17 cellular contexts compared by ENCODE assay signal in the genomic region with DNA sequence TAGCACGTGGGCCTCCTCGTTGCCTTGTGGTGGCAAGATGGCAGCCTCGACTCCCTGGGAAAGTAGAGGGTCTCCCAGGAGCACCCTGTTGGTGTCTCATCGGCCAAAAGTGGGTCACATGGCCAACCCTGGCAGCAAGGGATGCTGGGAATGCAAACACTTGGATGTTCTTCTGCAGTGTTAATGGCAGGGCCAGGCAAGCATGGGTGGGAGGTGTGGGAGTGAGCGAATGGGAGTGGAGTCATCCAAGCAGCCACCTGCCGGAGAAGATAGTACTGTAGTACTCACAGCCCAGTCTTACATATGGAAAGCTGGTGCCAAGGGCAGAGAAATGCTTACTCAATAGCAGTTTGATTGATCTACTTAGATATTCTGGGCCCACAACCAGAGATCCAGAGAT.
DNase-seq lines count a peak whose midpoint lies in the region; ATAC-seq and TF ChIP-seq lines count a peak whose summit lies in the region.
"Had no signal": no experiment of that assay in that cellular context is flagged by ENCODE, and none has a peak within 500 bp of the region (broad histone marks: within the 10 kb centered on the region; RNA-seq: fewer than 3 reads in every experiment).

No MANE protein-coding gene starts in this region.

- H3K27me3 ChIP-seq in breast epithelium (no peaks in the 10 kb centered on the region), mammary epithelial cell (ENCODE audit: insufficient read depth, low read length) (no peaks in the 10 kb centered on the region), aorta (ENCODE audit: control insufficient read depth in 1 of 2, insufficient read depth in 2 of 2, low read length in 1 of 2) (no peaks in the 10 kb centered on the region), prostate gland (replicated peaks; ENCODE audit: insufficient read depth) (no peaks in the 10 kb centered on the region)

- H3K27ac ChIP-seq in breast epithelium (peak overlapping the region; percentile 72 to 78), mammary epithelial cell (ENCODE audit: insufficient read depth, low read depth, low read length) (no peak overlapping the region), aorta (ENCODE audit: low read depth in 1 of 2, low read length in 2 of 2) (no peak overlapping the region), prostate gland (no peak overlapping the region)

- no peak overlapping the region for H3K27ac Mint-ChIP-seq in chondrocyte (ENCODE audit: unreplicated experiment)
- H3K27ac Mint-ChIP-seq: CD14-positive monocyte had no signal

- peaks cover 1% of the 10 kb centered on the region for H3K27me3 Mint-ChIP-seq in chondrocyte (ENCODE audit: low read depth)

- H4K20me1 ChIP-seq in mammary epithelial cell (ENCODE audit: insufficient read depth, low read length): no peaks in the 10 kb centered on the region

- 86% methylated on average over 4 of the region's 6 CpGs for WGBS in mammary epithelial cell (ENCODE audit: low coverage, missing lambda C conversion rate)
- WGBS in aorta, 2 donors: 95 to 96% methylated on average over 6 of the region's 6 CpGs
- WGBS in prostate gland: 94% methylated on average over 6 of the region's 6 CpGs

- H3K4me3 Mint-ChIP-seq in chondrocyte (ENCODE audit: unreplicated experiment): no peak overlapping the region
- H3K4me3 Mint-ChIP-seq: CD14-positive monocyte had no signal

- H3K9me3 ChIP-seq in breast epithelium: no peaks in the 10 kb centered on the region
- H3K9me3 ChIP-seq in mammary epithelial cell (replicated peaks; ENCODE audit: insufficient read depth, low read length): peaks cover 9% of the 10 kb centered on the region
- H3K9me3 ChIP-seq in aorta (ENCODE audit: control insufficient read depth, low read length): no peaks in the 10 kb centered on the region
- no peaks in the 10 kb centered on the region for H3K9me3 ChIP-seq in prostate gland

- DNase-seq in breast epithelium (ENCODE audit: low spot score in 2 of 2) (no peak), mammary epithelial cell (no peak), chondrocyte (ENCODE audit: low spot score) (peak; percentile 52), posterior vena cava (ENCODE audit: low spot score) (peak; percentile 50), aorta (peak; percentile 30 to 46), activated gamma-delta T cell treated with Interleukin-2 at 50 U/mL for 16 hours (no peak), prostate gland (ENCODE audit: low spot score) (no peak)
- DNase-seq: 8988T, COR-L47, GF-D8, NCI-H1048, NCI-H146, NCI-H2081, NCI-H524 had no signal

- H3K36me3 Mint-ChIP-seq in chondrocyte (ENCODE audit: low read depth): peaks cover 2% of the 10 kb centered on the region
- H3K36me3 Mint-ChIP-seq: CD14-positive monocyte had no signal

- H3K36me3 ChIP-seq in breast epithelium (no peaks in the 10 kb centered on the region), mammary epithelial cell (ENCODE audit: insufficient read depth, low read length) (no peaks in the 10 kb centered on the region), aorta (ENCODE audit: control insufficient read depth in 1 of 2, insufficient read depth in 2 of 2, low read length in 1 of 2) (no peaks in the 10 kb centered on the region), prostate gland (no peaks in the 10 kb centered on the region)

- dilution Hi-C loops in mammary epithelial cell (cut with HindIII; ENCODE audit: low sequenced_read_pairs): no loop called here

- no peaks in the 10 kb centered on the region for H3K79me2 ChIP-seq in mammary epithelial cell (ENCODE audit: insufficient read depth, low read length)

- H3K4me2 ChIP-seq in mammary epithelial cell (ENCODE audit: insufficient read depth, low read depth, low read length): no peak overlapping the region

- peaks cover 20% of the 10 kb centered on the region for H3K4me1 Mint-ChIP-seq in chondrocyte (ENCODE audit: low read depth)

- no peak for TF ChIP-seq CTCF in breast epithelium (IDR thresholded peaks at IDR 0.05)
- no peak for TF ChIP-seq CTCF in mammary epithelial cell (conservative IDR thresholded peaks at IDR 0.05 in 1 of 2, IDR thresholded peaks at IDR 0.05 in 1 of 2; ENCODE audit: extremely low read depth in 1 of 2, insufficient read depth in 1 of 2, low read depth in 1 of 2, low read length in 2 of 2)
- no peak for TF ChIP-seq CTCF in chondrocyte (IDR thresholded peaks at IDR 0.05)
- TF ChIP-seq CTCF in prostate gland (IDR thresholded peaks at IDR 0.05): no peak

- no TSS peak for BruUV-seq in mammary epithelial cell (replicated peaks; lab: Mats Ljungman, UMichigan)

- H3K9me3 Mint-ChIP-seq in chondrocyte (ENCODE audit: low read depth): peaks cover 10% of the 10 kb centered on the region
- H3K9me3 Mint-ChIP-seq: CD14-positive monocyte had no signal

- in situ Hi-C loops in mammary epithelial cell (cut with MboI; ENCODE audit: low sequenced_read_pairs in 2 of 2): no loop called here

- TF ChIP-seq POLR2A in breast epithelium (IDR thresholded peaks at IDR 0.05) (no peak), prostate gland (IDR thresholded peaks at IDR 0.05) (no peak)

- no peak for ATAC-seq in aorta (ENCODE audit: low FRiP score)
- ATAC-seq in GM18909 (IDR thresholded peaks at IDR 0.05; ENCODE audit: poor library complexity, unreplicated experiment): no peak
- ATAC-seq: Right ventricle myocardium inferior had no signal

- H3K9ac ChIP-seq in mammary epithelial cell (ENCODE audit: insufficient read depth, low read length): no peak overlapping the region

- H3K4me3 ChIP-seq in breast epithelium (no peak overlapping the region), mammary epithelial cell (replicated peaks in 1 of 3; ENCODE audit: insufficient read depth in 1 of 3, low read depth in 2 of 3, low read length in 3 of 3) (no peak overlapping the region), aorta (ENCODE audit: low read length in 2 of 2) (no peak overlapping the region), prostate gland (no peak overlapping the region)

- intact Hi-C loops in breast epithelium (cut with DNase I; ENCODE audit: low total_unique reads): no loop called here
- intact Hi-C loops in mammary epithelial cell (cut with micrococcal nuclease): no loop called here
- intact Hi-C loops in posterior vena cava (cut with DNase I): no loop called here
- intact Hi-C loops in aorta (cut with DNase I): no loop called here
- intact Hi-C loops in prostate gland (cut with DNase I): loop anchor here (2.0 kb wide), 1 partner anchor 73 kb away; no protein-coding TSS in a partner anchor

- H2AFZ ChIP-seq in mammary epithelial cell (ENCODE audit: low read depth, low read length): no peak overlapping the region

- CTCF ChIA-PET in mammary epithelial cell (lab: Charles Lee; ENCODE audit: low non-redundant PET): no interaction called here

- H3K4me1 ChIP-seq in breast epithelium (peaks cover 4 to 17% of the 10 kb centered on the region in 2 donors), mammary epithelial cell (ENCODE audit: insufficient read depth, low read length) (peaks cover 30% of the 10 kb centered on the region), aorta (ENCODE audit: control insufficient read depth in 1 of 2, insufficient read depth in 2 of 2, low read length in 2 of 2) (peaks cover 0 to 5% of the 10 kb centered on the region in 2 donors), prostate gland (replicated peaks) (peaks cover 5% of the 10 kb centered on the region)

Comparison
In these comparisons a context has a peak if more than half of its experiments do, and no peak if none do; other contexts are left out.
1. H3K27ac ChIP-seq: peak in breast epithelium (2 of 2); none in mammary epithelial cell (single experiment), aorta (0 of 2) and prostate gland (0 of 2).
2. DNase-seq: peak in chondrocyte (single experiment), posterior vena cava (single experiment) and aorta (2 of 2); none in breast epithelium (0 of 2), mammary epithelial cell (single experiment), activated gamma-delta T cell treated with Interleukin-2 at 50 U/mL for 16 hours (single experiment) and prostate gland (single experiment).